8 cellular contexts compared by ENCODE assay signal in the genomic region with DNA sequence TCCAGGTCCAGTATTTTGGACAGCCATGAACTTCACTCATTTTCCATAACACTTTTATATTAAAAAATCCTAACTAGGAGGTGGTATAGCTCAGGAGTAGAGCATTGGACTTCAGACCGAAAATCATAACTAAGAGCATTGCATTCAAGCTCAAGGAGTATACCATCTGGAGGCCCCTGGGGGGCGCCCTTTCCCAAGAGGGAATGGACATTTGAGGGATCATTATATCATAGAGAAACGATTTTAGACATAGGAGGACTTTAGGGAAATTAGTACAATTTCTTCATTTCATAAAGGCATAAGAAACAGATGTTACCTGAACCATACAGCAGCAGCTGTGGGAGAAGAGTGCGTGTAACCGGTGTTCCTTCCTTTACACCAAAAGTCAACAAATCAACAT. TPM values are rescaled to one million over a fixed set of nuclear protein-coding genes. Genes with fewer than 3 reads are reported as not detected.
A peak's percentile ranks its signal among the peaks of the same experiment; 100 is the strongest.
DNase-seq lines count a peak whose midpoint lies in the region; ATAC-seq, FAIRE-seq and TF ChIP-seq lines count a peak whose summit lies in the region.

No MANE protein-coding gene starts in this region.

- no peaks in the 10 kb centered on the region for H4K20me1 ChIP-seq in HepG2 (ENCODE audit: insufficient read depth, low read length)

- BruUV-seq in HepG2 (replicated peaks; lab: Mats Ljungman, UMichigan) = no TSS peak

- no peak for TF ChIP-seq RAD21 in HepG2 (CRISPR knock-in tag; IDR thresholded peaks at IDR 0.05)

- H3K27me3 ChIP-seq in HepG2 (ENCODE audit: control insufficient read depth in 1 of 2, insufficient read depth in 2 of 2, low read length in 2 of 2) (peaks cover 0 to 2% of the 10 kb centered on the region in 2 experiments; a peak in 1 of 5 replicates), right lobe of liver (no peaks in the 10 kb centered on the region)

- H3K36me3 ChIP-seq in HepG2 (replicated peaks in 1 of 2; ENCODE audit: control insufficient read depth in 1 of 2, insufficient read depth in 2 of 2, low read length in 2 of 2) = no peaks in the 10 kb centered on the region
- no peaks in the 10 kb centered on the region for H3K36me3 ChIP-seq in right lobe of liver

- 4% methylated on average over 5 of the region's 5 CpGs for WGBS in HepG2 (ENCODE audit: low lambda C conversion rate)
- 27% methylated on average over 5 of the region's 5 CpGs for WGBS in right lobe of liver (ENCODE audit: insufficient coverage, low coverage, low lambda C conversion rate, missing lambda C conversion rate)

- peak; percentile 38; the same call in 1 of the 2 replicates for TF ChIP-seq CTCF in HepG2 (CRISPR knock-in tag; IDR thresholded peaks at IDR 0.05)
- peak in 2 of 4 donors; percentile 8 to 20 for TF ChIP-seq CTCF in right lobe of liver (IDR thresholded peaks at IDR 0.05)

- TF ChIP-seq EP300 in HepG2 (IDR thresholded peaks at IDR 0.05; ENCODE audit: low read depth in 2 of 2, low read length in 2 of 2) (no peak), HepG2 (CRISPR knock-in tag; IDR thresholded peaks at IDR 0.05; ENCODE audit: borderline replicate concordance) (no peak)

- FAIRE-seq in HepG2 (lab: Jason Lieb, UNC) (no peak), urothelium cell line (lab: Jason Lieb, UNC) (no peak), GM12891 (lab: Jason Lieb, UNC) (no peak)

- H3K9me3 ChIP-seq in HepG2 (ENCODE audit: low read length) (no peaks in the 10 kb centered on the region), right lobe of liver (no peaks in the 10 kb centered on the region)

- H3K4me3 ChIP-seq in HepG2 (replicated peaks in 1 of 3; ENCODE audit: insufficient read depth in 1 of 3, low read depth in 2 of 3, low read length in 3 of 3) (no peak overlapping the region), right lobe of liver (no peak overlapping the region)

- POLR2A ChIA-PET in HepG2 (lab: Yijun Ruan, JAX) = no interaction called here

- DNase-seq in HepG2 (ENCODE audit: low spot score) (no peak), right lobe of liver (no peak), NCI-H460 (ENCODE audit: extremely low read depth, low read depth) (peak; percentile 29), dermis blood vessel endothelial cell (peak; percentile 30), urothelium cell line (ENCODE audit: low spot score) (peak; percentile 40), GM12891 (ENCODE audit: insufficient read length, low spot score) (no peak)

- H3K79me2 ChIP-seq in HepG2 (ENCODE audit: insufficient read depth, low read length) = no peaks in the 10 kb centered on the region

- peaks cover 19% of the 10 kb centered on the region for H3K4me1 ChIP-seq in HepG2 (ENCODE audit: insufficient read depth, low read length)
- H3K4me1 ChIP-seq in right lobe of liver = peaks cover 0 to 4% (median 0%) of the 10 kb centered on the region in 4 donors

- CTCF ChIA-PET in HepG2 (lab: Yijun Ruan, JAX; ENCODE audit: low intra/inter-chr PET ratio, low total read pairs) = no interaction called here

- peak; percentile 43; the same call in 1 of the 3 replicates for ATAC-seq in HepG2
- no peak for ATAC-seq in right lobe of liver
- no peak for ATAC-seq in HG03108 (IDR thresholded peaks at IDR 0.05; ENCODE audit: unreplicated experiment)
- ATAC-seq in GM18858 (IDR thresholded peaks at IDR 0.05; ENCODE audit: unreplicated experiment) = no peak

- H3K27ac ChIP-seq in HepG2 (ENCODE audit: extremely low read length, insufficient read depth, low read length) = no peak overlapping the region
- H3K27ac ChIP-seq in right lobe of liver = no peak overlapping the region

- no peak overlapping the region for H3K4me2 ChIP-seq in HepG2 (ENCODE audit: low read depth, low read length)

- TF ChIP-seq POLR2A in HepG2 (IDR thresholded peaks at IDR 0.05; ENCODE audit: insufficient read depth in 1 of 2, low read depth in 2 of 2, low read length in 2 of 2) = no peak
- no peak for TF ChIP-seq POLR2A in right lobe of liver (IDR thresholded peaks at IDR 0.05)
- no peak for TF ChIP-seq POLR2A in GM12891 (IDR thresholded peaks at IDR 0.05; ENCODE audit: low read depth, low read length)

- no peak overlapping the region for H3K9ac ChIP-seq in HepG2 (ENCODE audit: insufficient read depth, low read depth, low read length)

- intact Hi-C loops in HepG2 (cut with micrococcal nuclease; ENCODE audit: unreplicated experiment) = no loop called here
- intact Hi-C loops in right lobe of liver (cut with DNase I) = no loop called here

- no peak overlapping the region for H2AFZ ChIP-seq in HepG2 (ENCODE audit: low read length)

- in situ Hi-C loops in HepG2 (cut with HindIII; ENCODE audit: extremely low pct_ligation_motif_present, low pct_unique_long_range_greater_than_20kb) = no loop called here

TF ChIP-seq in HepG2, 621 proteins besides CTCF, POLR2A, EP300 and RAD21 (continues in another document):
- no peak for TF ChIP-seq ZNF652 (CRISPR knock-in tag; IDR thresholded peaks at IDR 0.05; ENCODE audit: borderline replicate concordance, low read depth)

TF ChIP-seq in GM12891, 5 proteins besides CTCF, POLR2A, EP300 and RAD21:
- no peak for TF ChIP-seq SPI1 (IDR thresholded peaks at IDR 0.05; ENCODE audit: low read depth, low read length)
- TF ChIP-seq PAX5 (IDR thresholded peaks at IDR 0.05; ENCODE audit: insufficient read depth, low read length, severe bottlenecking) = no peak
- TF ChIP-seq TAF1 (IDR thresholded peaks at IDR 0.05; ENCODE audit: low read depth, low read length) = no peak

RNA-seq across cellular contexts. Expression of gene ATG14, which starts 5.2 kb away (rescaled TPM):
- 9.1 and 9.9 TPM in 2 replicates for total RNA-seq in HepG2 (2016; rRNA removed; fragmentation: Illumina TruSeq; extraction: Trizol)
- 1.7 and 1.9 TPM in 2 replicates for total RNA-seq in HepG2 (2016; cell fraction: cytosol; rRNA removed; fragmentation: Illumina TruSeq; extraction: Trizol; ENCODE audit: low read depth)
- 9.5 and 11.3 TPM in 2 replicates for total RNA-seq in HepG2 (2016; cell fraction: insoluble cytoplasmic fraction; rRNA removed; fragmentation: Illumina TruSeq; extraction: Trizol)
- 4.6 and 5.4 TPM in 2 replicates for total RNA-seq in HepG2 (2016; cell fraction: membrane; rRNA removed; fragmentation: Illumina TruSeq; extraction: Trizol)
- total RNA-seq in HepG2 (2016; cell fraction: nucleus; rRNA removed; fragmentation: Illumina TruSeq; extraction: Trizol) = 10.3 and 13.4 TPM in 2 replicates
- 6.2 and 7.2 TPM in 2 replicates for polyA plus RNA-seq in HepG2 (2011; rRNA removed)
- 2.5 and 3.1 TPM in 2 replicates for polyA plus RNA-seq in HepG2 (2011; cell fraction: cytosol; rRNA removed)
- polyA plus RNA-seq in HepG2 (2011; cell fraction: nucleus; rRNA removed) = 13.5 and 13.6 TPM in 2 replicates
- polyA plus RNA-seq in HepG2 (2012) = 4.9 and 6.8 TPM in 2 replicates
- 0.62 and 0.65 TPM in 2 replicates for polyA plus RNA-seq in HepG2 (2016; cell fraction: cytosol; fragmentation: Illumina TruSeq; extraction: Trizol; ENCODE audit: low read depth)
- 6.5 and 7.1 TPM in 2 replicates for polyA plus RNA-seq in HepG2 (2016; cell fraction: insoluble cytoplasmic fraction; fragmentation: Illumina TruSeq; extraction: Trizol; ENCODE audit: low read depth)
- polyA plus RNA-seq in HepG2 (2016; cell fraction: membrane; fragmentation: Illumina TruSeq; extraction: Trizol; ENCODE audit: low read depth) = 1.6 and 1.8 TPM in 2 replicates
- 22.2 and 22.7 TPM in 2 replicates for polyA plus RNA-seq in HepG2 (2016; cell fraction: nucleus; fragmentation: Illumina TruSeq; extraction: Trizol; ENCODE audit: insufficient read depth, low read depth)
- 7.4 and 8.6 TPM in 2 replicates for polyA minus RNA-seq in HepG2 (2011; rRNA and poly(A)+ RNA removed; ENCODE audit: low replicate concordance)
- 5.1 and 6.0 TPM in 2 replicates for polyA minus RNA-seq in HepG2 (2011; cell fraction: cytosol; rRNA and poly(A)+ RNA removed)
- polyA minus RNA-seq in HepG2 (2011; cell fraction: nucleus; rRNA and poly(A)+ RNA removed) = 12.6 and 12.9 TPM in 2 replicates
- 1 to 10 TPM; 4.0 to 4.7 (median 4.2) TPM for total RNA-seq in right lobe of liver
- 11.3 and 13.1 TPM in 2 replicates for total RNA-seq in NCI-H460 (2014; rRNA removed; shearing (Covaris generic))
- polyA plus RNA-seq in NCI-H460 (2014; cell fraction: nucleus; rRNA removed) = 10.3 and 16.8 TPM in 2 replicates
- total RNA-seq in dermis blood vessel endothelial cell = 15.7 and 17.4 TPM in 2 replicates
- polyA plus RNA-seq in GM12891 (2012; ENCODE audit: low read depth, missing spikeins) = 4.3 TPM

RNA-seq across cellular contexts. Expression of gene TBPL2, which starts 23.6 kb away (rescaled TPM):
- total RNA-seq in HepG2 (2016; rRNA removed; fragmentation: Illumina TruSeq; extraction: Trizol) (not detected in 2 replicates), right lobe of liver (not detected), dermis blood vessel endothelial cell (not detected in 2 replicates)
- not detected in 2 replicates for total RNA-seq in HepG2 (2016; cell fraction: cytosol; rRNA removed; fragmentation: Illumina TruSeq; extraction: Trizol; ENCODE audit: low read depth)
- not detected in 2 replicates for total RNA-seq in HepG2 (2016; cell fraction: insoluble cytoplasmic fraction; rRNA removed; fragmentation: Illumina TruSeq; extraction: Trizol)
- total RNA-seq in HepG2 (2016; cell fraction: membrane; rRNA removed; fragmentation: Illumina TruSeq; extraction: Trizol) = not detected in 2 replicates
- not detected in 2 replicates for total RNA-seq in HepG2 (2016; cell fraction: nucleus; rRNA removed; fragmentation: Illumina TruSeq; extraction: Trizol)
- not detected in 2 replicates for polyA plus RNA-seq in HepG2 (2011; rRNA removed)
- not detected in 2 replicates for polyA plus RNA-seq in HepG2 (2011; cell fraction: cytosol; rRNA removed)
- polyA plus RNA-seq in HepG2 (2011; cell fraction: nucleus; rRNA removed) = not detected in 2 replicates
- polyA plus RNA-seq in HepG2 (2012) = 0.12 TPM in 1 of 2 replicates, not detected in the other
- polyA plus RNA-seq in HepG2 (2016; cell fraction: cytosol; fragmentation: Illumina TruSeq; extraction: Trizol; ENCODE audit: low read depth) = not detected in 2 replicates
- polyA plus RNA-seq in HepG2 (2016; cell fraction: insoluble cytoplasmic fraction; fragmentation: Illumina TruSeq; extraction: Trizol; ENCODE audit: low read depth) = not detected in 2 replicates
- polyA plus RNA-seq in HepG2 (2016; cell fraction: membrane; fragmentation: Illumina TruSeq; extraction: Trizol; ENCODE audit: low read depth) = not detected in 2 replicates
- not detected in 2 replicates for polyA plus RNA-seq in HepG2 (2016; cell fraction: nucleus; fragmentation: Illumina TruSeq; extraction: Trizol; ENCODE audit: insufficient read depth, low read depth)
- 0.08 TPM in 1 of 2 replicates, not detected in the other for polyA minus RNA-seq in HepG2 (2011; rRNA and poly(A)+ RNA removed; ENCODE audit: low replicate concordance)
- not detected in 2 replicates for polyA minus RNA-seq in HepG2 (2011; cell fraction: cytosol; rRNA and poly(A)+ RNA removed)
- polyA minus RNA-seq in HepG2 (2011; cell fraction: nucleus; rRNA and poly(A)+ RNA removed) = not detected in 2 replicates
- total RNA-seq in NCI-H460 (2014; rRNA removed; shearing (Covaris generic)) = not detected in 2 replicates
- not detected in 2 replicates for polyA plus RNA-seq in NCI-H460 (2014; cell fraction: nucleus; rRNA removed)
- not detected for polyA plus RNA-seq in GM12891 (2012; ENCODE audit: low read depth, missing spikeins)

Comparison
In these comparisons a context has a peak if more than half of its experiments do, and no peak if none do; other contexts are left out.
1. DNase-seq: peak in NCI-H460 (single experiment), dermis blood vessel endothelial cell (single experiment) and urothelium cell line (single experiment); none in HepG2 (single experiment), right lobe of liver (0 of 3) and GM12891 (single experiment).